Comparison of ENCODE assay signal across 13 cellular contexts in the genomic region with DNA sequence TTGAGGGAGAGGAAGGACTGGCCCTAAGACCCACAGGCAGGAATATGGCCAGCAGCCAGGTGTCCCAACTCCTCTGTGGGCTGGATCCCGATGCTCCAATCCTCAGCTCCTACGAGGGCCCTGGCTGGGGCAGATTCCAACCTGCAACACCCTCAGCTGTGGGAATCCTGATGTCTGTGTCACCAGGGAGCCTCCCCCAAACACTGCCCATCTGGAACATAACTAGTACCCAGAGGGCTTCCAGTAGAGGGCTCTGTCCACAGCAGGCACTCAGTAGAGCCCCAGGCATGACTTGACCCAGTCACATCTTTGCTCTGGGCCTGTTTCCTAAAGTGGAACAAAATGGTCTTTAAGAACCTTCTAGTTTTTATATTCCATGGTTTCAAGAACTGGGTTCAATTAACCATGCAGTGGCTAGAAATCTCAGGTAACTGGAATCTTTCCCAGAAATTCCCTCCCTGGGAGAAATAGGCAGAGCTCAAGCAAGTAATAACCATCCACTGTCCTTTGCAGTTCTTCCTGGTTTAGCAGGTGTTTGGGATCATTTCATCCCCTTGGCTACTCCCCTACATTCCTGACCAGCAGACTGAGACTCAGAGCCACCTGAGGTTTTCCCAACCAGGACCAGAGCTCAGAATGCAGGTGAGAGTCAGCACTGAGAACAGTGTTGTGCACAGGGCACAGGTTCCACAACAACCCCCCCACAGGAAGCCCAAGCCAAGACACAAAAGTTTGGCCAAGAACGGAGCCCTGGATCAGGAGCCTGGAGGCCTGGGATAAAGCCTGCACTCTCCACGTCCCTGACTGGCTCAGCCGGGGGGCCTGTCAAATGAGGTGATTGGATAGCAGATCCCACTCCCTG. TPM values are rescaled to one million over a fixed set of nuclear protein-coding genes. Genes with fewer than 3 reads are reported as not detected.
A peak's percentile ranks its signal among the peaks of the same experiment; 100 is the strongest.
DNase-seq lines count a peak whose midpoint lies in the region; ATAC-seq, FAIRE-seq and TF ChIP-seq lines count a peak whose summit lies in the region.
"Had no signal": no experiment of that assay in that cellular context is flagged by ENCODE, and none has a peak within 500 bp of the region (broad histone marks: within the 10 kb centered on the region; RNA-seq: fewer than 3 reads in every experiment).

No MANE protein-coding gene starts in this region.

- no peak overlapping the region for H3K27ac Mint-ChIP-seq in nephron progenitor cell
- H3K27ac Mint-ChIP-seq: activated naive CD4-positive, alpha-beta T cell treated with anti-CD3 and anti-CD28 coated beads, Interleukin-2, amount 10 ng/mL, durations not matched to agents 7 days and 5 days; CD4-positive, alpha-beta T cell had no signal

- H3K4me1 ChIP-seq in A549 (no peaks in the 10 kb centered on the region), left ventricle myocardium inferior (peaks cover 9% of the 10 kb centered on the region)
- no peaks in the 10 kb centered on the region for H3K4me1 ChIP-seq in effector memory CD4-positive, alpha-beta T cell (ENCODE audit: control insufficient read depth, insufficient read depth, low read length, poor library complexity, severe bottlenecking)

- DNase-seq in A549 (ENCODE audit: low read depth in 1 of 2, low spot score in 1 of 2) = peak in 1 of 2 experiments; percentile 6
- peak; percentile 29 for DNase-seq in RCC 7860 (ENCODE audit: low spot score)
- DNase-seq in left ventricle myocardium inferior = no peak
- no peak for DNase-seq in DMS79 (lab: John Stamatoyannopoulos, UW)
- DNase-seq in effector memory CD4-positive, alpha-beta T cell = no peak
- DNase-seq in nephron progenitor cell = no peak
- DNase-seq: activated naive CD4-positive, alpha-beta T cell treated with anti-CD3 and anti-CD28 coated beads, Interleukin-2, amount 10 ng/mL, durations not matched to agents 7 days and 5 days; CD4-positive, alpha-beta T cell; MV-4-11; stimulated activated naive CD8-positive, alpha-beta T cell treated with anti-CD3 and anti-CD28 coated beads, Interleukin-15, Interleukin-2, amounts not matched to agents 100 U/mL and 50 U/mL, for 24 hours had no signal

- no peak overlapping the region for H3K4me2 ChIP-seq in A549

- peak; percentile 55 to 60; a peak in 3 of 6 replicates for ATAC-seq in A549
- ATAC-seq in GM19455 (IDR thresholded peaks at IDR 0.05; ENCODE audit: unreplicated experiment) = no peak
- ATAC-seq: stimulated activated naive CD8-positive, alpha-beta T cell treated with anti-CD3 and anti-CD28 coated beads, Interleukin-15, Interleukin-2, amounts not matched to agents 100 U/mL and 50 U/mL, for 24 hours had no signal

- H3K4me1 Mint-ChIP-seq in nephron progenitor cell = peaks cover 44% of the 10 kb centered on the region

- WGBS in A549 (ENCODE audit: missing lambda C conversion rate) = 0% methylated on average over 1 of the region's 5 CpGs

- FAIRE-seq in A549 (lab: Jason Lieb, UNC) (no peak), RCC 7860 (lab: Jason Lieb, UNC) (peak; percentile 42)
- FAIRE-seq: colon had no signal

- TF ChIP-seq RAD21 in A549 (conservative IDR thresholded peaks at IDR 0.05 in 1 of 2, IDR thresholded peaks at IDR 0.05 in 1 of 2) = no peak

- H3K27ac ChIP-seq in A549 = no peak overlapping the region
- no peak overlapping the region for H3K27ac ChIP-seq in left ventricle myocardium inferior (replicated peaks)
- no peak overlapping the region for H3K27ac ChIP-seq in effector memory CD4-positive, alpha-beta T cell (ENCODE audit: insufficient read depth, low read length, poor library complexity, severe bottlenecking)

- CTCF ChIA-PET in A549 (lab: Yijun Ruan, JAX) = interaction anchor here (0.9 kb wide), 2 partner anchors 20 to 28 kb away, joined by 3 to 4 read pairs; no protein-coding TSS in a partner anchor

- TF ChIP-seq CTCF in A549 (IDR thresholded peaks at IDR 0.05) (no peak), GM12874 (IDR thresholded peaks at IDR 0.05; ENCODE audit: insufficient read depth, low read depth, low read length) (0 out of 2 replicates have a peak, but pooled peaks have one; percentile 15), left ventricle myocardium inferior (IDR thresholded peaks at IDR 0.05; ENCODE audit: borderline replicate concordance) (peak; percentile 46), nephron progenitor cell (IDR thresholded peaks at IDR 0.05) (no peak)

- intact Hi-C loops in left ventricle myocardium inferior (cut with micrococcal nuclease) = no loop called here

- H3K9me3 Mint-ChIP-seq in nephron progenitor cell = no peaks in the 10 kb centered on the region
- H3K9me3 Mint-ChIP-seq: activated naive CD4-positive, alpha-beta T cell treated with anti-CD3 and anti-CD28 coated beads, Interleukin-2, amount 10 ng/mL, durations not matched to agents 7 days and 5 days; CD4-positive, alpha-beta T cell had no signal

- peaks cover 40% of the 10 kb centered on the region for H3K27me3 Mint-ChIP-seq in nephron progenitor cell (ENCODE audit: low read depth, poor library complexity)
- H3K27me3 Mint-ChIP-seq: CD4-positive, alpha-beta T cell had no signal

- TF ChIP-seq POLR2A in A549 (IDR thresholded peaks at IDR 0.05; ENCODE audit: low read length) = no peak

- TF ChIP-seq EP300 in A549 (IDR thresholded peaks at IDR 0.05) = no peak

- peaks cover 4% of the 10 kb centered on the region for H3K27me3 ChIP-seq in left ventricle myocardium inferior (ENCODE audit: low read depth)
- H3K27me3 ChIP-seq in effector memory CD4-positive, alpha-beta T cell (replicated peaks; ENCODE audit: control insufficient read depth, insufficient read depth, low read length, poor library complexity, severe bottlenecking) = no peaks in the 10 kb centered on the region

- no peaks in the 10 kb centered on the region for H3K36me3 Mint-ChIP-seq in nephron progenitor cell (ENCODE audit: low read depth)
- H3K36me3 Mint-ChIP-seq: activated naive CD4-positive, alpha-beta T cell treated with anti-CD3 and anti-CD28 coated beads, Interleukin-2, amount 10 ng/mL, durations not matched to agents 7 days and 5 days had no signal

- POLR2A ChIA-PET in A549 (lab: Yijun Ruan, JAX) = no interaction called here

- no peak overlapping the region for H3K4me3 Mint-ChIP-seq in nephron progenitor cell
- H3K4me3 Mint-ChIP-seq: activated naive CD4-positive, alpha-beta T cell treated with anti-CD3 and anti-CD28 coated beads, Interleukin-2, amount 10 ng/mL, durations not matched to agents 7 days and 5 days; CD4-positive, alpha-beta T cell had no signal

- H3K9me3 ChIP-seq in A549 = no peaks in the 10 kb centered on the region
- H3K9me3 ChIP-seq in left ventricle myocardium inferior (replicated peaks) = no peaks in the 10 kb centered on the region
- no peaks in the 10 kb centered on the region for H3K9me3 ChIP-seq in effector memory CD4-positive, alpha-beta T cell (ENCODE audit: control insufficient read depth, low read length)

- H3K4me3 ChIP-seq in A549 (no peak overlapping the region), left ventricle myocardium inferior (no peak overlapping the region)
- H3K4me3 ChIP-seq in effector memory CD4-positive, alpha-beta T cell (ENCODE audit: insufficient read depth, low read depth, low read length, poor library complexity, severe bottlenecking) = no peak overlapping the region

- H3K36me3 ChIP-seq in left ventricle myocardium inferior = no peaks in the 10 kb centered on the region
- H3K36me3 ChIP-seq in effector memory CD4-positive, alpha-beta T cell (ENCODE audit: control insufficient read depth, insufficient read depth, low read length) = no peaks in the 10 kb centered on the region

TF ChIP-seq in A549, 52 proteins besides CTCF, POLR2A, EP300 and RAD21:
- TF ChIP-seq SREBF2 (IDR thresholded peaks at IDR 0.05) (no peak), ESRRA (IDR thresholded peaks at IDR 0.05; ENCODE audit: borderline replicate concordance, low read length) (no peak), JUN (IDR thresholded peaks at IDR 0.05) (no peak), MAZ (IDR thresholded peaks at IDR 0.05; ENCODE audit: borderline replicate concordance, low read depth, low read length) (no peak), ZNF302 (CRISPR knock-in tag; IDR thresholded peaks at IDR 0.05) (no peak)
- TF ChIP-seq, protein P1, sequence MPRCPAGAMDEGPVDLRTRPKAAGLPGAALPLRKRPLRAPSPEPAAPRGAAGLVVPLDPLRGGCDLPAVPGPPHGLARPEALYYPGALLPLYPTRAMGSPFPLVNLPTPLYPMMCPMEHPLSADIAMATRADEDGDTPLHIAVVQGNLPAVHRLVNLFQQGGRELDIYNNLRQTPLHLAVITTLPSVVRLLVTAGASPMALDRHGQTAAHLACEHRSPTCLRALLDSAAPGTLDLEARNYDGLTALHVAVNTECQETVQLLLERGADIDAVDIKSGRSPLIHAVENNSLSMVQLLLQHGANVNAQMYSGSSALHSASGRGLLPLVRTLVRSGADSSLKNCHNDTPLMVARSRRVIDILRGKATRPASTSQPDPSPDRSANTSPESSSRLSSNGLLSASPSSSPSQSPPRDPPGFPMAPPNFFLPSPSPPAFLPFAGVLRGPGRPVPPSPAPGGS (IDR thresholded peaks at IDR 0.05) = no peak
TF ChIP-seq in A549: peak in this region for 0.

RNA-seq across cellular contexts. Expression of a gene that starts 20.8 kb away (rescaled TPM):
- polyA plus RNA-seq in A549 (2011; rRNA removed) (not detected in 2 replicates), A549 (2017; fragmentation: RNase III; extraction: RNeasy Plus Mini Kit Qiagen cat#74134 plus additional on column Dnase treatment) (not detected in 3 replicates)
- not detected in 2 replicates for polyA plus RNA-seq in A549 (2012; cell fraction: cytosol; rRNA removed)
- not detected in 2 replicates for polyA plus RNA-seq in A549 (2012; cell fraction: nucleus; rRNA removed)
- not detected in 2 replicates for polyA minus RNA-seq in A549 (2011; rRNA and poly(A)+ RNA removed)
- 0.49 TPM for total RNA-seq in left ventricle myocardium inferior
- total RNA-seq: CD4-positive, alpha-beta T cell had no signal

Comparison
In these comparisons a context has a peak if more than half of its experiments do, and no peak if none do; other contexts are left out.
1. CTCF ChIP-seq: peak in GM12874 (single experiment) and left ventricle myocardium inferior (single experiment); none in A549 (single experiment) and nephron progenitor cell (single experiment).